Comparison of ENCODE assay signal across 10 cellular contexts in genomic region chr1:156491151-156491949, GRCh38. TPM values are rescaled to one million over a fixed set of nuclear protein-coding genes. Genes with fewer than 3 reads are reported as not detected.
DNase-seq lines count a peak whose midpoint lies in the region; ATAC-seq, FAIRE-seq and TF ChIP-seq lines count a peak whose summit lies in the region.
"Had no signal": no experiment of that assay in that cellular context is flagged by ENCODE, and none has a peak within 500 bp of the region (broad histone marks: within the 10 kb centered on the region; RNA-seq: fewer than 3 reads in every experiment).

No MANE protein-coding gene starts in this region.

- peak; percentile 79 for FAIRE-seq in K562 (lab: Jason Lieb, UNC)
- FAIRE-seq: bronchial epithelial cell had no signal

- ATAC-seq in CD4-positive, alpha-beta T cell (ENCODE audit: poor library complexity), result no peak
- ATAC-seq in K562 (peak; percentile 55), HG03175 (IDR thresholded peaks at IDR 0.05; ENCODE audit: unreplicated experiment) (no peak)

- H3K4me3 ChIP-seq in HUES6 (ENCODE audit: low read depth, low read length), result no peak overlapping the region
- no peak overlapping the region for H3K4me3 ChIP-seq in K562

- peak overlapping the region; percentile 90 for H3K27ac Mint-ChIP-seq in CD4-positive, alpha-beta T cell
- peak overlapping the region; percentile 43 to 80 (median 51) for H3K27ac Mint-ChIP-seq in nephron

- H4K20me1 ChIP-seq in K562 (replicated peaks; ENCODE audit: control insufficient read depth, insufficient read depth, low read length), result peaks cover 45% of the 10 kb centered on the region

- H3K27me3 ChIP-seq in CD4-positive, alpha-beta T cell (ENCODE audit: control insufficient read depth, insufficient read depth, low read length), result no peaks in the 10 kb centered on the region
- no peaks in the 10 kb centered on the region for H3K27me3 ChIP-seq in HUES6 (ENCODE audit: control insufficient read depth, insufficient read depth, low read length)
- H3K27me3 ChIP-seq in K562 (ENCODE audit: control insufficient read depth in 2 of 2, insufficient read depth in 2 of 2, low read length in 2 of 2), result no peaks in the 10 kb centered on the region

- POLR2A ChIA-PET in CD4-positive, alpha-beta T cell (lab: Charles Lee), result interaction anchor here (1.3 to 5.8 kb wide), 6 partner anchors 8 to 95 kb away, joined by 3 to 75 read pairs (median 8); partner anchors contain the start of gene MEF2D
- POLR2A ChIA-PET in K562 (lab: Yijun Ruan, JAX) (interaction anchor here (0.5 to 7.3 kb wide), 11 partner anchors 8 to 100 kb away, joined by 3 to 62 read pairs (median 3); partner anchors contain the start of genes MEF2D and NAXE), HEK293T (lab: Yijun Ruan, JAX) (interaction anchor here (0.8 to 5.9 kb wide), 4 partner anchors 11 to 101 kb away, joined by 3 to 64 read pairs (median 10); partner anchors contain the start of gene MEF2D)

- no peak for TF ChIP-seq CTCF in CD4-positive, alpha-beta T cell (IDR thresholded peaks at IDR 0.05)
- TF ChIP-seq CTCF in K562 (IDR thresholded peaks at IDR 0.05 in 2 of 3, conservative IDR thresholded peaks at IDR 0.05 in 1 of 3; ENCODE audit: insufficient read depth in 2 of 3, low read depth in 1 of 3, low read length in 3 of 3), result no peak
- TF ChIP-seq CTCF in nephron (IDR thresholded peaks at IDR 0.05; ENCODE audit: unreplicated experiment in 3 of 3), result no peak

- H3K79me2 ChIP-seq in K562 (ENCODE audit: control insufficient read depth, insufficient read depth, low read length), result peaks cover 95% of the 10 kb centered on the region

- peak overlapping the region; percentile 82 for H3K4me3 Mint-ChIP-seq in CD4-positive, alpha-beta T cell
- H3K4me3 Mint-ChIP-seq in nephron, result peak overlapping the region in 2 of 3 experiments; percentile 61 to 73

- intact Hi-C loops in CD4-positive, alpha-beta T cell (cut with DNase I, micrococcal nuclease), result no loop called here
- intact Hi-C loops in K562 (cut with micrococcal nuclease), result no loop called here

- H3K36me3 Mint-ChIP-seq in CD4-positive, alpha-beta T cell (ENCODE audit: low read depth), result peaks cover 47% of the 10 kb centered on the region
- peaks cover 6% of the 10 kb centered on the region for H3K36me3 Mint-ChIP-seq in nephron (ENCODE audit: low read depth)

- no peaks in the 10 kb centered on the region for H3K9me3 ChIP-seq in CD4-positive, alpha-beta T cell (ENCODE audit: control insufficient read depth, low read length)
- H3K9me3 ChIP-seq in HUES6 (ENCODE audit: control insufficient read depth, insufficient read depth, low read depth, low read length) (no peaks in the 10 kb centered on the region), K562 (replicated peaks; ENCODE audit: control insufficient read depth, insufficient read depth, low read depth, low read length) (no peaks in the 10 kb centered on the region)

- H3K27ac ChIP-seq in CD4-positive, alpha-beta T cell (ENCODE audit: low read depth, low read length), result peak overlapping the region; percentile 68
- peak overlapping the region; percentile 69; the same call in 1 of the 2 replicates for H3K27ac ChIP-seq in HUES6 (ENCODE audit: low read depth, low read length)
- H3K27ac ChIP-seq in K562 (ENCODE audit: extremely low read depth, low read depth, low read length), result peak overlapping the region; percentile 71

- no TSS peak for BruUV-seq in K562 (replicated peaks; lab: Mats Ljungman, UMichigan)

- H3K36me3 ChIP-seq in HUES6 (ENCODE audit: control insufficient read depth, insufficient read depth, low read length) (no peaks in the 10 kb centered on the region), K562 (ENCODE audit: control insufficient read depth, insufficient read depth, low read length) (peaks cover 10% of the 10 kb centered on the region; the same call in 2 of the 3 replicates)

- CTCF ChIA-PET in CD4-positive, alpha-beta T cell (lab: Charles Lee), result interaction anchor here (3.8 to 4.3 kb wide), 2 partner anchors 10 to 11 kb away, joined by 17 to 23 read pairs; partner anchors contain the start of gene MEF2D
- CTCF ChIA-PET in K562 (lab: Yijun Ruan, JAX; ENCODE audit: low intra/inter-chr PET ratio) (no interaction called here), HEK293T (lab: Yijun Ruan, JAX) (interaction anchor here (0.8 to 4.3 kb wide), 6 partner anchors 10 to 117 kb away, joined by 3 to 39 read pairs (median 6); no protein-coding TSS in a partner anchor)

- WGBS in K562 (ENCODE audit: insufficient coverage, low coverage, missing lambda C conversion rate), result 59% methylated on average over 6 of the region's 6 CpGs

- peaks cover 66% of the 10 kb centered on the region for H3K4me1 ChIP-seq in HUES6 (ENCODE audit: control insufficient read depth, insufficient read depth, low read length)
- peaks cover 68 to 74% of the 10 kb centered on the region in 2 experiments for H3K4me1 ChIP-seq in K562 (replicated peaks in 1 of 2; ENCODE audit: control insufficient read depth in 2 of 2, insufficient read depth in 2 of 2, low read length in 2 of 2)

- peak overlapping the region; percentile 53 for H3K9ac ChIP-seq in HUES6 (ENCODE audit: low read length)
- H3K9ac ChIP-seq in K562 (ENCODE audit: insufficient read depth in 1 of 2, low read depth in 2 of 2, low read length in 2 of 2), result peak overlapping the region; percentile 8 to 27; a peak in 2 of 4 replicates

- no peak for TF ChIP-seq RAD21 in K562 (CRISPR knock-in tag; conservative IDR thresholded peaks at IDR 0.05 in 1 of 2, IDR thresholded peaks at IDR 0.05 in 1 of 2)

- no peak for TF ChIP-seq POLR2A in K562 (conservative IDR thresholded peaks at IDR 0.05)

- H3K4me2 ChIP-seq in K562 (ENCODE audit: insufficient read depth, low read length), result peak overlapping the region; percentile 45; the same call in 1 of the 2 replicates

- H3K4me1 Mint-ChIP-seq in CD4-positive, alpha-beta T cell (ENCODE audit: low read depth), result peaks cover 100% of the 10 kb centered on the region
- H3K4me1 Mint-ChIP-seq in nephron, result peaks cover 97% of the 10 kb centered on the region

- no peaks in the 10 kb centered on the region for H3K27me3 Mint-ChIP-seq in CD4-positive, alpha-beta T cell
- H3K27me3 Mint-ChIP-seq in nephron (ENCODE audit: low read depth), result no peaks in the 10 kb centered on the region

- H3K9me3 Mint-ChIP-seq in CD4-positive, alpha-beta T cell, result no peaks in the 10 kb centered on the region
- H3K9me3 Mint-ChIP-seq in nephron, result no peaks in the 10 kb centered on the region

- no peak overlapping the region for H2AFZ ChIP-seq in K562 (ENCODE audit: low read depth, low read length)

- H3K9me1 ChIP-seq in K562 (ENCODE audit: control insufficient read depth, insufficient read depth, low read length), result peaks cover 21% of the 10 kb centered on the region

- in situ Hi-C loops in K562 (cut with MboI), result no loop called here

- no peak for DNase-seq in CD4-positive, alpha-beta T cell
- DNase-seq in K562 (ENCODE audit: extremely low read depth in 1 of 4, low spot score in 3 of 4) (peak in 2 of 4 experiments; percentile 50 to 52), HEK293T (ENCODE audit: extremely low spot score) (no peak), AG08396 (ENCODE audit: low spot score) (no peak), NCI-H1417 treated with DMSO at 0.1 percent for 48 hours (lab: John Stamatoyannopoulos, UW) (no peak)
- DNase-seq: NCI-H2029 had no signal

- no peak for TF ChIP-seq EP300 in K562 (IDR thresholded peaks at IDR 0.05; ENCODE audit: low read length)

TF ChIP-seq in HEK293T, 16 proteins besides CTCF, POLR2A, EP300 and RAD21:
- TF ChIP-seq HDGF (IDR thresholded peaks at IDR 0.05; ENCODE audit: borderline replicate concordance) (no peak), SP1 (IDR thresholded peaks at IDR 0.05) (no peak), PKNOX1 (IDR thresholded peaks at IDR 0.05) (no peak), ELF4 (IDR thresholded peaks at IDR 0.05) (no peak), SUZ12 (IDR thresholded peaks at IDR 0.05) (no peak), TARDBP (IDR thresholded peaks at IDR 0.05) (no peak), FOXK2 (IDR thresholded peaks at IDR 0.05) (no peak)

RNA-seq across cellular contexts. Expression of gene MEF2D, which starts 9.2 kb away (rescaled TPM):
- 100 to 1,000 TPM; 155 to 162 TPM for total RNA-seq in CD4-positive, alpha-beta T cell
- total RNA-seq in K562 (2011; cell fraction: chromatin; rRNA removed; ENCODE audit: low replicate concordance), result 11.7 and 23.2 TPM in 2 replicates
- total RNA-seq in K562 (2011; cell fraction: nucleolus; rRNA removed), result 10.0 and 13.7 TPM in 2 replicates
- 14.1 and 18.8 TPM in 2 replicates for total RNA-seq in K562 (2011; cell fraction: nucleoplasm; rRNA removed)
- total RNA-seq in K562 (2014; rRNA removed) (5.4 and 6.5 TPM in 2 replicates), K562 (2014; rRNA removed; fragmentation: Illumina TruSeq; extraction: Trizol) (1.3 and 1.7 TPM in 2 replicates), K562 (2015; rRNA removed; fragmentation: Illumina TruSeq; extraction: Trizol) (2.6 and 2.7 TPM in 2 replicates), K562 (2021) (13.8 and 19.5 TPM in 2 replicates)
- polyA plus RNA-seq in K562 (2011; rRNA removed) (2.2 and 4.6 TPM in 2 replicates), K562 (2014; fragmentation: Illumina TruSeq; extraction: Trizol) (5.0 and 8.2 TPM in 2 replicates), K562 (2014; fragmentation: Nextera tagmentation; extraction: Ambion mirVana) (under 1 TPM; 0.10 TPM), K562 (2014; rRNA removed) (6.0 and 8.2 TPM in 2 replicates)
- 3.8 and 6.0 TPM in 2 replicates for polyA plus RNA-seq in K562 (2011; cell fraction: cytosol; rRNA removed)
- polyA plus RNA-seq in K562 (2011; cell fraction: nucleus; rRNA removed), result 8.5 and 14.0 TPM in 2 replicates
- polyA plus RNA-seq in K562 (2012), result 8.7 and 11.3 TPM in 2 replicates
- 2.8 and 3.4 TPM in 2 replicates for polyA minus RNA-seq in K562 (2011; rRNA and poly(A)+ RNA removed)
- polyA minus RNA-seq in K562 (2011; cell fraction: cytosol; rRNA and poly(A)+ RNA removed), result 3.1 and 5.6 TPM in 2 replicates
- 4.6 and 7.7 TPM in 2 replicates for polyA minus RNA-seq in K562 (2011; cell fraction: nucleus; rRNA and poly(A)+ RNA removed)

Comparison
In these comparisons a context has a peak if more than half of its experiments do, and no peak if none do; other contexts are left out.
1. RNA of gene MEF2D, which starts 9.2 kb away (total RNA-seq): 155 to 162 TPM in CD4-positive, alpha-beta T cell; 1.3 to 23.2 TPM in K562; every median in the first group is over 4 times any median in the second.
2. Peak in every context shown above with its lines, with median percentiles within 50 percentile points of each other: H3K27ac ChIP-seq.